In the genomic region with DNA sequence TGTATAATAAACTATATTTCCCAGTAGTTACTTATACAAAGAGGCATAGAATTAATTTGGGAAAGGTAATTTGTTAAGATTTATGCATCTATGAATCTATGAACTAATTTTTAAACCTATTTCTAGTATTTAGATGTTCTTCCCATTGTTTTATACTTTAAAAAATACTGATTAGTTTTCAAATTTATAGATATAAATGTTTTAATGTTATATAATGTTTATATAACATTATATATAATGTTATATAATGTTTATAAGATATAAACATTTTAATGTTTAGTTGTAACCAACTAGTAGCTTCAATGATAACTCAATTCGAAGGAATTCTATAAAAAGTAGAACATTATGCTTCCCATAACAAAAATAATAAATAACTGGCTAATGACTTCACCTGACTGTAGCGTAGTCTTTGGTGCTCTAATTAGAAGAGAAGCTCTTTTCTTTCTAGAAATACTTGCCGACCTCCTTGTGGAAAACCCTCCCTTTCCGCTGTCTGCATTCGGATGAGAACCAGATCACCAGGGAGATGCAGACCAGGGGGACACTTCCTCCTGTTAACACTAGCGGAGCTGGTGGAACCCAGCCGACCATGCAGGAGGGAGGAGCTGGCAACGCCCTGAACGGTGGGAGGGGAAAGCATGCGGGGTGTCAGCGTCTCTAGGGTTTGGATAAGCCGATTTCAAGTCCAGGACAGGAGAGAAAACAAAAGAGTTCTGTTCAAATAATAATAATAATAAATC, we compare ENCODE assay signal across 8 cellular contexts.
DNase-seq lines count a peak whose midpoint lies in the region; ATAC-seq and TF ChIP-seq lines count a peak whose summit lies in the region.

No MANE protein-coding gene starts in this region.

- no peaks in the 10 kb centered on the region for H3K9me3 ChIP-seq in gastrocnemius medialis

- H3K4me3 ChIP-seq in GM12875 (ENCODE audit: low read depth, low read length) (no peak overlapping the region), gastrocnemius medialis (peak overlapping the region; percentile 68 to 79 (median 73))

- H3K36me3 ChIP-seq in gastrocnemius medialis = no peaks in the 10 kb centered on the region

- ATAC-seq in HG02759 (IDR thresholded peaks at IDR 0.05; ENCODE audit: unreplicated experiment) = peak; percentile 56
- no peak for ATAC-seq in gastrocnemius medialis

- in situ Hi-C loops in gastrocnemius medialis (cut with MboI; ENCODE audit: low sequenced_read_pairs in 4 of 4) = loop anchor here in 3 of 4 donors (25.0 kb wide), 2 partner anchors 133 to 242 kb away; a partner anchor contains a TSS

- peaks cover 13 to 22% (median 21%) of the 10 kb centered on the region in 3 donors for H3K27me3 ChIP-seq in gastrocnemius medialis

- H3K27ac ChIP-seq in gastrocnemius medialis = no peak overlapping the region

- TF ChIP-seq POLR2A in gastrocnemius medialis (IDR thresholded peaks at IDR 0.05) = no peak

- intact Hi-C loops in gastrocnemius medialis (cut with DNase I; ENCODE audit: low total_unique reads) = loop anchor here (1.0 to 5.0 kb wide), 5 partner anchors 37 to 627 kb away; a partner anchor contains a TSS

- TF ChIP-seq CTCF in GM12875 (IDR thresholded peaks at IDR 0.05; ENCODE audit: borderline replicate concordance, insufficient read depth, low read depth, low read length) (0 out of 2 replicates have a peak, but pooled peaks have one; percentile 8), gastrocnemius medialis (IDR thresholded peaks at IDR 0.05 in 4 of 5, conservative IDR thresholded peaks at IDR 0.05 in 1 of 5) (no peak)

- H3K4me1 ChIP-seq in gastrocnemius medialis = no peaks in the 10 kb centered on the region

- DNase-seq in NCI-H1417 treated with DMSO at 0.1 percent for 48 hours (lab: John Stamatoyannopoulos, UW) (peak; percentile 42), T-helper 1 cell (peak; percentile 20 to 83 (median 28)), amygdala (lab: John Stamatoyannopoulos, UW) (peak in 36 of 56 donors; percentile 2 to 59 (median 20)), hippocampal formation (lab: John Stamatoyannopoulos, UW) (peak; percentile 15 to 26), gastrocnemius medialis (peak in 1 of 2 donors; percentile 18), GOT3 (lab: John Stamatoyannopoulos, UW) (no peak)
